ENCODE assay signal across 20 cellular contexts in genomic region chr1:45722809-45723208, GRCh38. TPM values are rescaled to one million over a fixed set of nuclear protein-coding genes. Genes with fewer than 3 reads are reported as not detected.
DNase-seq lines count a peak whose midpoint lies in the region; ATAC-seq and TF ChIP-seq lines count a peak whose summit lies in the region.
"Had no signal": no experiment of that assay in that cellular context is flagged by ENCODE, and none has a peak within 500 bp of the region (broad histone marks: within the 10 kb centered on the region; RNA-seq: fewer than 3 reads in every experiment).

No MANE protein-coding gene starts in this region.

- no peaks in the 10 kb centered on the region for H3K9me3 ChIP-seq in adipocyte (ENCODE audit: control insufficient read depth, low read length)
- H3K9me3 ChIP-seq in SJCRH30 (replicated peaks), result no peaks in the 10 kb centered on the region
- H3K9me3 ChIP-seq in OCI-LY7 (ENCODE audit: low read length), result no peaks in the 10 kb centered on the region
- H3K9me3 ChIP-seq: ascending aorta, HAP-1, mucosa of descending colon, thyroid gland had no signal

- no peaks in the 10 kb centered on the region for H3K27me3 ChIP-seq in adipocyte (replicated peaks; ENCODE audit: control insufficient read depth, insufficient read depth, low read length)
- H3K27me3 ChIP-seq in SJCRH30, result no peaks in the 10 kb centered on the region
- H3K27me3 ChIP-seq: ascending aorta, hepatocyte, thyroid gland had no signal

- H3K27ac ChIP-seq in SJCRH30 (no peak overlapping the region), OCI-LY7 (ENCODE audit: low read depth, low read length, poor library complexity, severe bottlenecking) (no peak overlapping the region)
- H3K27ac ChIP-seq: ascending aorta, hepatocyte, thyroid gland had no signal

- DNase-seq in AML-193 (lab: John Stamatoyannopoulos, UW) (peak; percentile 56 to 71), Kasumi-1 (lab: John Stamatoyannopoulos, UW) (peak; percentile 20 to 21), adipocyte (ENCODE audit: low read depth) (peak; percentile 70), left ventricle myocardium superior (no peak), putamen (ENCODE audit: low spot score) (no peak), GM19240 (ENCODE audit: insufficient read length, low spot score) (no peak), SJCRH30 (no peak), OCI-LY7 (ENCODE audit: low spot score) (no peak)
- DNase-seq: activated CD4-positive, alpha-beta T cell treated with anti-CD3 and anti-CD28 coated beads for 1 hour; activated CD8-positive, alpha-beta memory T cell treated with anti-CD3 and anti-CD28 coated beads, Interleukin-2, amount 50 U/mL, for 4 hours; activated gamma-delta T cell treated with Interleukin-2 at 50 U/mL for 16 hours; kidney glomerular epithelial cell; mucosa of descending colon; NCI-H1048; NCI-H774; small intestine; thyroid gland had no signal

- no peak for TF ChIP-seq CTCF in OCI-LY7 (conservative IDR thresholded peaks at IDR 0.05; ENCODE audit: low read length)

- intact Hi-C loops in left ventricle myocardium superior (cut with micrococcal nuclease) (no loop called here), OCI-LY7 (cut with micrococcal nuclease; ENCODE audit: unreplicated experiment) (no loop called here)

- no peak overlapping the region for H3K4me2 ChIP-seq in OCI-LY7 (ENCODE audit: low read length)
- H3K4me2 ChIP-seq: hepatocyte had no signal

- H3K79me2 ChIP-seq in OCI-LY7 (ENCODE audit: insufficient read depth, low read depth, low read length), result no peaks in the 10 kb centered on the region
- H3K79me2 ChIP-seq: hepatocyte had no signal

- H2AFZ ChIP-seq in OCI-LY7 (ENCODE audit: low read length), result no peak overlapping the region
- H2AFZ ChIP-seq: hepatocyte had no signal

- H3K36me3 ChIP-seq in adipocyte (ENCODE audit: control insufficient read depth, insufficient read depth, low read length, severe bottlenecking), result peaks cover 4% of the 10 kb centered on the region
- H3K36me3 ChIP-seq in SJCRH30, result peaks cover 5% of the 10 kb centered on the region
- H3K36me3 ChIP-seq in OCI-LY7 (ENCODE audit: insufficient read depth, low read length), result no peaks in the 10 kb centered on the region
- H3K36me3 ChIP-seq: HAP-1, thyroid gland had no signal

- H3K9ac ChIP-seq in adipocyte (ENCODE audit: low read length), result peak overlapping the region; percentile 22

- CTCF ChIA-PET in OCI-LY7 (lab: Charles Lee; ENCODE audit: unreplicated experiment), result no interaction called here

- ATAC-seq in left ventricle myocardium superior, result peak; percentile 80
- ATAC-seq: mucosa of descending colon had no signal

- no peaks in the 10 kb centered on the region for H4K20me1 ChIP-seq in OCI-LY7 (ENCODE audit: insufficient read depth, low read length)

- POLR2A ChIA-PET in OCI-LY7 (lab: Charles Lee), result no interaction called here

- peaks cover 19% of the 10 kb centered on the region for H3K4me1 ChIP-seq in adipocyte (ENCODE audit: control insufficient read depth, insufficient read depth, low read length)
- H3K4me1 ChIP-seq in SJCRH30, result peaks cover 2% of the 10 kb centered on the region; the same call in 1 of the 2 replicates
- H3K4me1 ChIP-seq in OCI-LY7 (ENCODE audit: insufficient read depth, low read length, poor library complexity, severe bottlenecking), result no peaks in the 10 kb centered on the region
- H3K4me1 ChIP-seq: ascending aorta, HAP-1, thyroid gland had no signal

- no peaks in the 10 kb centered on the region for H3K9me2 ChIP-seq in OCI-LY7 (ENCODE audit: insufficient read depth, low read length)

- no TSS peak for BruUV-seq in OCI-LY7 (replicated peaks; lab: Mats Ljungman, UMichigan)

- H3K4me3 ChIP-seq in adipocyte (ENCODE audit: low read length) (no peak overlapping the region), SJCRH30 (no peak overlapping the region), OCI-LY7 (ENCODE audit: low read depth, low read length, poor library complexity, severe bottlenecking) (no peak overlapping the region)
- H3K4me3 ChIP-seq: ascending aorta, HAP-1, hepatocyte, mucosa of descending colon, thyroid gland had no signal

RNA-seq across cellular contexts. Expression of gene IPP, which starts 27.6 kb away (rescaled TPM):
- total RNA-seq in left ventricle myocardium superior, result 12.2 TPM
- 10.0 and 11.4 TPM in 2 replicates for total RNA-seq in SJCRH30 (2014; rRNA removed; shearing (Covaris generic))
- 4.6 and 6.3 TPM in 2 replicates for total RNA-seq in OCI-LY7 (2014; rRNA removed; shearing (Covaris generic))
- total RNA-seq in OCI-LY7 (2022), result 13.2 and 17.9 TPM in 2 replicates

RNA-seq across cellular contexts. Expression of gene TMEM69, which starts 34.8 kb away (rescaled TPM):
- total RNA-seq in left ventricle myocardium superior (21.7 TPM), OCI-LY7 (2022) (42.2 and 49.1 TPM in 2 replicates)
- total RNA-seq in SJCRH30 (2014; rRNA removed; shearing (Covaris generic)), result 47.6 and 50.6 TPM in 2 replicates
- total RNA-seq in OCI-LY7 (2014; rRNA removed; shearing (Covaris generic)), result 24.7 and 35.8 TPM in 2 replicates

RNA-seq across cellular contexts. Expression of gene GPBP1L1, which starts 36.5 kb away (rescaled TPM):
- total RNA-seq in left ventricle myocardium superior (78.9 TPM), OCI-LY7 (2022) (117 and 130 TPM in 2 replicates)
- 106 and 119 TPM in 2 replicates for total RNA-seq in SJCRH30 (2014; rRNA removed; shearing (Covaris generic))
- total RNA-seq in OCI-LY7 (2014; rRNA removed; shearing (Covaris generic)), result 89.7 and 101 TPM in 2 replicates

Comparison
In these comparisons a context has a peak if more than half of its experiments do, and no peak if none do; other contexts are left out.
1. DNase-seq: peak in AML-193 (2 of 2), Kasumi-1 (2 of 2) and adipocyte (single experiment); none in left ventricle myocardium superior (single experiment), putamen (single experiment), GM19240 (single experiment), SJCRH30 (0 of 2) and OCI-LY7 (single experiment).